1 cellular context compared by ENCODE assay signal in the genomic region with DNA sequence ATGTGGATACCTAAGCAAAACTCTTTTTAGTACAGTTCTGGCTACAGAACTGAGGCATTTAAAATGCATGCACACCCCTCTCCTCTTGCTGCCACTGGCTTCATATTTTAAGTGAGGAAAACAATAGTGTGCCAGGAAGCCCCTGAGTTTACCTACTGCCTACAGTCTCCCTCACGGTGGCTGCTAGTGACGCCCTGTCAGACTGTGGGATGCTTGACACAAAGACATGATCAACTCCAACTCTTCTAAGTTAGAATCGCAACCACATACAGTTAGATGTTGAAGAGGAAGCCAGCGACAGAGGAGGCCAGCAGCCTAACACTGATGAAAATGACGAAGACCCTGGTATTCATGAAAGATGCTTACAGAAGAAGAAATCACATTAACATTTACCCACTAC.
TF ChIP-seq lines count a peak whose summit lies in the region.

No MANE protein-coding gene starts in this region.

TF ChIP-seq in GM12878, 131 proteins besides CTCF, POLR2A, EP300 and RAD21 (continued from another document):
- TF ChIP-seq MEF2A (IDR thresholded peaks at IDR 0.05; ENCODE audit: insufficient read depth, low read depth, low read length) (no peak), LARP7 (IDR thresholded peaks at IDR 0.05) (no peak), HDGF (IDR thresholded peaks at IDR 0.05) (no peak)
- TF ChIP-seq, protein P1, sequence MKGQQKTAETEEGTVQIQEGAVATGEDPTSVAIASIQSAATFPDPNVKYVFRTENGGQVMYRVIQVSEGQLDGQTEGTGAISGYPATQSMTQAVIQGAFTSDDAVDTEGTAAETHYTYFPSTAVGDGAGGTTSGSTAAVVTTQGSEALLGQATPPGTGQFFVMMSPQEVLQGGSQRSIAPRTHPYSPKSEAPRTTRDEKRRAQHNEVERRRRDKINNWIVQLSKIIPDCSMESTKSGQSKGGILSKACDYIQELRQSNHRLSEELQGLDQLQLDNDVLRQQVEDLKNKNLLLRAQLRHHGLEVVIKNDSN (IDR thresholded peaks at IDR 0.05; ENCODE audit: borderline replicate concordance, extremely low read length, insufficient read depth, low read depth, low read length) = no peak
TF ChIP-seq in GM12878: peak in this region for 0.
